In genomic region chrX:136879001-136879667, GRCh38 we compare ENCODE assay signal across 8 cellular contexts. TPM values are rescaled to one million over a fixed set of nuclear protein-coding genes. Genes with fewer than 3 reads are reported as not detected.
A peak's percentile ranks its signal among the peaks of the same experiment; 100 is the strongest.
DNase-seq lines count a peak whose midpoint lies in the region; ATAC-seq and TF ChIP-seq lines count a peak whose summit lies in the region.

No MANE protein-coding gene starts in this region.

- peaks cover 26% of the 10 kb centered on the region for H3K36me3 Mint-ChIP-seq in activated T-cell treated with anti-CD3 and anti-CD28 coated beads, Interleukin-2, amount 50 U/mL, for 4 hours (ENCODE audit: insufficient read depth)

- H3K36me3 ChIP-seq in kidney epithelial cell (ENCODE audit: control insufficient read depth, insufficient read depth, low read length) (no peaks in the 10 kb centered on the region), testis (ENCODE audit: low read depth, missing control alignments) (no peaks in the 10 kb centered on the region)

- TF ChIP-seq CTCF in kidney epithelial cell (IDR thresholded peaks at IDR 0.05; ENCODE audit: insufficient read depth, low read length, poor library complexity, severe bottlenecking): no peak
- TF ChIP-seq CTCF in testis (IDR thresholded peaks at IDR 0.05): no peak

- H3K9me3 Mint-ChIP-seq in activated T-cell treated with anti-CD3 and anti-CD28 coated beads, Interleukin-2, amount 50 U/mL, for 4 hours: no peaks in the 10 kb centered on the region

- no peaks in the 10 kb centered on the region for H3K27me3 Mint-ChIP-seq in activated T-cell treated with anti-CD3 and anti-CD28 coated beads, Interleukin-2, amount 50 U/mL, for 4 hours (ENCODE audit: low read depth)

- no peak for DNase-seq in activated T-cell treated with anti-CD3 and anti-CD28 coated beads, Interleukin-2, amount 50 U/mL, for 4 hours
- no peak for DNase-seq in activated T-cell treated with anti-CD3 and anti-CD28 coated beads for 4 hours
- no peak for DNase-seq in kidney epithelial cell (ENCODE audit: low read depth)
- no peak for DNase-seq in testis
- DNase-seq in RKO (ENCODE audit: low spot score): no peak
- no peak for DNase-seq in iPS-NIHi11 (ENCODE audit: low spot score)
- no peak for DNase-seq in retina

- H3K27ac ChIP-seq in angular gyrus (ENCODE audit: low read depth, low read length) (peak overlapping the region; percentile 96), testis (peak overlapping the region; percentile 93 to 95)

- whole genome bisulfite sequencing in testis, 2 donors: 2 to 4% methylated on average over 10 of the region's 10 CpGs

- H3K9me3 ChIP-seq in testis: no peaks in the 10 kb centered on the region

- H3K4me3 Mint-ChIP-seq in activated T-cell treated with anti-CD3 and anti-CD28 coated beads, Interleukin-2, amount 50 U/mL, for 4 hours: peak overlapping the region; percentile 96

- peak overlapping the region; percentile 71 for H3K4me3 ChIP-seq in kidney epithelial cell (ENCODE audit: low read depth, low read length)
- H3K4me3 ChIP-seq in testis: peak overlapping the region; percentile 74 to 83

- H3K4me1 Mint-ChIP-seq in activated T-cell treated with anti-CD3 and anti-CD28 coated beads, Interleukin-2, amount 50 U/mL, for 4 hours (ENCODE audit: low read depth): peaks cover 15% of the 10 kb centered on the region

- peak; percentile 2 for ATAC-seq in activated T-cell treated with anti-CD3 and anti-CD28 coated beads, Interleukin-2, amount 50 U/mL, for 4 hours

- no peaks in the 10 kb centered on the region for H3K4me1 ChIP-seq in testis

- intact Hi-C loops in testis (cut with DNase I; ENCODE audit: low total_unique reads): no loop called here

- TF ChIP-seq POLR2A in testis (IDR thresholded peaks at IDR 0.05): no peak

- no peaks in the 10 kb centered on the region for H3K27me3 ChIP-seq in kidney epithelial cell (ENCODE audit: control insufficient read depth, insufficient read depth, low read length)
- H3K27me3 ChIP-seq in testis: no peaks in the 10 kb centered on the region

RNA-seq across cellular contexts. Expression of gene RBMX, which starts 1.4 kb away (rescaled TPM):
- total RNA-seq in activated T-cell treated with anti-CD3 and anti-CD28 coated beads, Interleukin-2, amount 50 U/mL, for 4 hours: 100 to 1,000 TPM; 395 to 431 (median 415) TPM
- 262 and 338 TPM in 2 replicates for total RNA-seq in kidney epithelial cell
- total RNA-seq in testis: 100 to 1,000 TPM; 135 to 164 TPM
- 106 TPM for polyA plus RNA-seq in testis (ENCODE audit: insufficient read depth, low read depth, low replicate concordance)
